8 cellular contexts compared by ENCODE assay signal in genomic region chr17:63741251-63742049, GRCh38. TPM values are rescaled to one million over a fixed set of nuclear protein-coding genes. Genes with fewer than 3 reads are reported as not detected.
A peak's percentile ranks its signal among the peaks of the same experiment; 100 is the strongest.
DNase-seq lines count a peak whose midpoint lies in the region; ATAC-seq and TF ChIP-seq lines count a peak whose summit lies in the region.

Gene STRADA, minus strand, starts transcription at chr17:63741799. Its CDS starts 13,430 bp downstream, at chr17:63728369.

- peak within 1 kb of the TSS; percentile 85 for H3K4me3 ChIP-seq in Jurkat, Clone E6-1 (ENCODE audit: low read length)
- H3K4me3 ChIP-seq in PC-9 = peak within 1 kb of the TSS; percentile 91
- peak within 1 kb of the TSS; percentile 74 to 84 for H3K4me3 ChIP-seq in esophagus (ENCODE audit: low read depth in 1 of 2, low read length in 2 of 2)
- H3K4me3 ChIP-seq in muscle layer of colon (ENCODE audit: low read depth in 1 of 2, low read length in 2 of 2) = peak within 1 kb of the TSS; percentile 65 to 81

- POLR2A ChIA-PET in PC-9 (lab: Charles Lee; ENCODE audit: unreplicated experiment) = interaction anchor here (0.6 to 0.7 kb wide), 3 partner anchors 120 to 430 kb away, joined by 3 to 6 read pairs (median 4); partner anchors contain the start of gene CYB561

- H3K4me1 ChIP-seq in PC-9 (replicated peaks; ENCODE audit: insufficient read depth) = peaks cover 15% of the 10 kb centered on the region
- H3K4me1 ChIP-seq in esophagus (ENCODE audit: control insufficient read depth in 2 of 2, insufficient read depth in 2 of 2, low read length in 1 of 2) = no peaks in the 10 kb centered on the region
- H3K4me1 ChIP-seq in muscle layer of colon (ENCODE audit: insufficient read depth, low read length) = peaks cover 8% of the 10 kb centered on the region

- H3K36me3 ChIP-seq in PC-9 (ENCODE audit: low read depth) (peaks cover 6% of the 10 kb centered on the region; the same call in 1 of the 2 replicates), esophagus (ENCODE audit: control insufficient read depth in 2 of 2, insufficient read depth in 2 of 2, low read length in 1 of 2) (peaks cover 0 to 4% of the 10 kb centered on the region in 2 donors), muscle layer of colon (ENCODE audit: insufficient read depth, low read length) (peaks cover 9% of the 10 kb centered on the region)

- peaks cover 51% of the 10 kb centered on the region for H3F3A ChIP-seq in PC-9 (ENCODE audit: insufficient read depth, low read depth)

- H3K27me3 ChIP-seq in PC-9 (ENCODE audit: insufficient read depth, low read depth) = no peaks in the 10 kb centered on the region
- no peaks in the 10 kb centered on the region for H3K27me3 ChIP-seq in esophagus (ENCODE audit: control insufficient read depth in 1 of 2, insufficient read depth in 2 of 2, low read length in 2 of 2)
- no peaks in the 10 kb centered on the region for H3K27me3 ChIP-seq in muscle layer of colon (ENCODE audit: control insufficient read depth in 1 of 2, insufficient read depth in 2 of 2, low read length in 2 of 2)

- H3K27ac ChIP-seq in PC-9 (peak within 1 kb of the TSS; percentile 72), esophagus (ENCODE audit: low read depth in 2 of 2, low read length in 1 of 2) (peak within 1 kb of the TSS; percentile 91 to 96), muscle layer of colon (ENCODE audit: low read depth, low read length) (peak within 1 kb of the TSS; percentile 94)

- H3K9me3 ChIP-seq in PC-9 (ENCODE audit: insufficient read depth, low read depth) (no peaks in the 10 kb centered on the region), esophagus (ENCODE audit: control insufficient read depth in 2 of 2, insufficient read depth in 1 of 2, low read depth in 1 of 2, low read length in 1 of 2) (no peaks in the 10 kb centered on the region), muscle layer of colon (ENCODE audit: low read length) (no peaks in the 10 kb centered on the region)

- H3K9me2 ChIP-seq in PC-9 (ENCODE audit: insufficient read depth) = no peaks in the 10 kb centered on the region

- no peaks in the 10 kb centered on the region for H3K27me3 Mint-ChIP-seq in activated T-cell treated with anti-CD3 and anti-CD28 coated beads, Interleukin-2, amount 50 U/mL, for 24 hours

- BruUV-seq in PC-9 (replicated peaks; lab: Mats Ljungman, UMichigan) = TSS peak; percentile 52

- H3K4me1 Mint-ChIP-seq in activated T-cell treated with anti-CD3 and anti-CD28 coated beads, Interleukin-2, amount 50 U/mL, for 24 hours (ENCODE audit: low read depth) = peaks cover 31% of the 10 kb centered on the region

- peak within 1 kb of the TSS; percentile 92 for H3K4me2 ChIP-seq in PC-9

- WGBS in esophagus, 2 donors = 0% methylated on average over 70 of the region's 70 CpGs

- peak within 1 kb of the TSS; percentile 77 for H3K9ac ChIP-seq in muscle layer of colon (ENCODE audit: low read length)

- H3K27ac Mint-ChIP-seq in activated T-cell treated with anti-CD3 and anti-CD28 coated beads, Interleukin-2, amount 50 U/mL, for 24 hours = peak within 1 kb of the TSS; percentile 96

- H3K79me2 ChIP-seq in PC-9 (ENCODE audit: low read depth) = peaks cover 12% of the 10 kb centered on the region; the same call in 1 of the 2 replicates

- DNase-seq in DMS153 (lab: John Stamatoyannopoulos, UW) (peak; percentile 97), PC-9 (peak; percentile 97 to 99)
- peak; percentile 98 for DNase-seq in Jurkat, Clone E6-1 (ENCODE audit: low read depth, low spot score)
- DNase-seq in activated T-cell treated with anti-CD3 and anti-CD28 coated beads, Interleukin-2, amount 50 U/mL, for 24 hours = peak; percentile 99
- DNase-seq in stimulated activated CD8-positive, alpha-beta memory T cell treated with anti-CD3 and anti-CD28 coated beads, Interleukin-7, amount 100 ng/mL, for 24 hours (ENCODE audit: low read depth) = peak; percentile 98

- H3K36me3 Mint-ChIP-seq in activated T-cell treated with anti-CD3 and anti-CD28 coated beads, Interleukin-2, amount 50 U/mL, for 24 hours (ENCODE audit: low read depth) = peaks cover 52% of the 10 kb centered on the region

- intact Hi-C loops in PC-9 (cut with micrococcal nuclease; ENCODE audit: unreplicated experiment) = loop anchor here (2.0 kb wide), 2 partner anchors 31 to 119 kb away; partner anchors contain the start of genes CCDC47 and MAP3K3

- peak within 1 kb of the TSS; percentile 97 for H3K4me3 Mint-ChIP-seq in activated T-cell treated with anti-CD3 and anti-CD28 coated beads, Interleukin-2, amount 50 U/mL, for 24 hours

- TF ChIP-seq CTCF in PC-9 (conservative IDR thresholded peaks at IDR 0.05) = no peak

- H3K9me3 Mint-ChIP-seq in activated T-cell treated with anti-CD3 and anti-CD28 coated beads, Interleukin-2, amount 50 U/mL, for 24 hours = no peaks in the 10 kb centered on the region

- peak within 1 kb of the TSS; percentile 96 for H2AFZ ChIP-seq in PC-9

- CTCF ChIA-PET in PC-9 (lab: Charles Lee) = no interaction called here

- ATAC-seq in GM21619 (IDR thresholded peaks at IDR 0.05; ENCODE audit: unreplicated experiment) = peak; percentile 84

- H4K20me1 ChIP-seq in PC-9 (ENCODE audit: insufficient read depth) = no peaks in the 10 kb centered on the region

RNA-seq across cellular contexts. Expression of gene STRADA, which starts in this region (rescaled TPM):
- 52.1 TPM for polyA plus RNA-seq in Jurkat, Clone E6-1 (2012; ENCODE audit: insufficient read depth, insufficient read length)
- 28.8 and 30.6 TPM in 2 replicates for total RNA-seq in PC-9 (2021)
- polyA plus RNA-seq in esophagus = 10 to 100 TPM; 15.5 to 17.2 TPM

Comparison
In these comparisons a context has a peak if more than half of its experiments do, and no peak if none do; other contexts are left out.
1. Peak in every context shown above with its lines: DNase-seq, ATAC-seq, H3K4me3 ChIP-seq and H3K27ac ChIP-seq.